Comparison of ENCODE assay signal across 8 cellular contexts in genomic region chr17:44775838-44776621, GRCh38. TPM values are rescaled to one million over a fixed set of nuclear protein-coding genes. Genes with fewer than 3 reads are reported as not detected.
A peak's percentile ranks its signal among the peaks of the same experiment; 100 is the strongest.
DNase-seq lines count a peak whose midpoint lies in the region; FAIRE-seq and TF ChIP-seq lines count a peak whose summit lies in the region.

No MANE protein-coding gene starts in this region.

- H3K36me3 ChIP-seq in iPS-15b (ENCODE audit: control insufficient read depth, insufficient read depth, low read length) (no peaks in the 10 kb centered on the region), small intestine (ENCODE audit: control insufficient read depth in 2 of 2, insufficient read depth in 2 of 2, low read length in 2 of 2) (no peaks in the 10 kb centered on the region)

- no peaks in the 10 kb centered on the region for H3K36me3 Mint-ChIP-seq in activated T-helper 2 cell treated with anti-CD3 and anti-CD28 coated beads, Interferon-gamma antibody, Interleukin-2, Interleukin-4, amounts not matched to agents 10 μg/mL and 5 μg/mL and 100 μg/mL, durations not matched to agents 14 hours and 24 hours and 36 hours (ENCODE audit: low read depth)

- H3K27me3 ChIP-seq in HL-60 (ENCODE audit: insufficient read depth, poor library complexity, severe bottlenecking): no peaks in the 10 kb centered on the region
- peaks cover 14% of the 10 kb centered on the region for H3K27me3 ChIP-seq in iPS-15b (ENCODE audit: control insufficient read depth, insufficient read depth, low read length)
- H3K27me3 ChIP-seq in small intestine (ENCODE audit: control insufficient read depth in 2 of 2, insufficient read depth in 2 of 2, low read length in 2 of 2): no peaks in the 10 kb centered on the region

- no peak overlapping the region for H3K27ac Mint-ChIP-seq in activated T-helper 2 cell treated with anti-CD3 and anti-CD28 coated beads, Interferon-gamma antibody, Interleukin-2, Interleukin-4, amounts not matched to agents 10 μg/mL and 5 μg/mL and 100 μg/mL, durations not matched to agents 14 hours and 24 hours and 36 hours

- 3 to 8% (median 6%) methylated on average over 37 to 43 of the region's 43 CpGs for WGBS in small intestine, 3 donors

- DNase-seq in NCI-H2196 (lab: John Stamatoyannopoulos, UW; ENCODE audit: unreplicated experiment) (peak; percentile 79), NCI-H2196 treated with DMSO at 0.1 percent for 48 hours (lab: John Stamatoyannopoulos, UW; ENCODE audit: unreplicated experiment) (no peak), HL-60 (ENCODE audit: low read depth in 1 of 2, low spot score in 1 of 2) (no peak), small intestine (peak; percentile 77), ecto neural progenitor cell (ENCODE audit: low spot score) (no peak), NCI-H524 (lab: John Stamatoyannopoulos, UW) (no peak)
- DNase-seq in activated T-helper 2 cell treated with anti-CD3 and anti-CD28 coated beads, Interferon-gamma antibody, Interleukin-2, Interleukin-4, amounts not matched to agents 10 μg/mL and 5 μg/mL and 100 μg/mL, durations not matched to agents 14 hours and 24 hours and 36 hours (ENCODE audit: low spot score): no peak

- peaks cover 4% of the 10 kb centered on the region for H3K4me1 ChIP-seq in iPS-15b (ENCODE audit: control insufficient read depth, insufficient read depth, low read length)
- no peaks in the 10 kb centered on the region for H3K4me1 ChIP-seq in small intestine (ENCODE audit: control insufficient read depth in 2 of 2, insufficient read depth in 1 of 2, low read depth in 1 of 2, low read length in 1 of 2)

- intact Hi-C loops in activated T-helper 2 cell treated with anti-CD3 and anti-CD28 coated beads, Interferon-gamma antibody, Interleukin-2, Interleukin-4, amounts not matched to agents 10 μg/mL and 5 μg/mL and 100 μg/mL, durations not matched to agents 14 hours and 24 hours and 36 hours (cut with micrococcal nuclease): loop anchor here (1.0 to 5.0 kb wide), 4 partner anchors 51 to 356 kb away; partner anchors contain the start of gene PLCD3

- H3K9ac ChIP-seq in iPS-15b (ENCODE audit: low read depth, low read length): peak overlapping the region; percentile 47

- H3K27ac ChIP-seq in HL-60 (replicated peaks): no peak overlapping the region
- peak overlapping the region in 1 of 2 donors; percentile 28 for H3K27ac ChIP-seq in small intestine (ENCODE audit: low read depth in 1 of 2, low read length in 1 of 2)

- peak overlapping the region; percentile 83 for H3K4me3 Mint-ChIP-seq in activated T-helper 2 cell treated with anti-CD3 and anti-CD28 coated beads, Interferon-gamma antibody, Interleukin-2, Interleukin-4, amounts not matched to agents 10 μg/mL and 5 μg/mL and 100 μg/mL, durations not matched to agents 14 hours and 24 hours and 36 hours (ENCODE audit: low read depth)

- peak overlapping the region; percentile 67 for H3K4me3 ChIP-seq in HL-60 (replicated peaks; ENCODE audit: insufficient read depth, low read length)
- peak overlapping the region; percentile 72 for H3K4me3 ChIP-seq in iPS-15b (ENCODE audit: low read depth, low read length)
- H3K4me3 ChIP-seq in small intestine (ENCODE audit: low read depth in 1 of 2, low read length in 2 of 2): peak overlapping the region; percentile 20 to 40

- TF ChIP-seq CTCF in HL-60 (IDR thresholded peaks at IDR 0.05; ENCODE audit: insufficient read depth, low read length): no peak

- H3K9me3 Mint-ChIP-seq in activated T-helper 2 cell treated with anti-CD3 and anti-CD28 coated beads, Interferon-gamma antibody, Interleukin-2, Interleukin-4, amounts not matched to agents 10 μg/mL and 5 μg/mL and 100 μg/mL, durations not matched to agents 14 hours and 24 hours and 36 hours: no peaks in the 10 kb centered on the region

- peaks cover 6% of the 10 kb centered on the region for H3K27me3 Mint-ChIP-seq in activated T-helper 2 cell treated with anti-CD3 and anti-CD28 coated beads, Interferon-gamma antibody, Interleukin-2, Interleukin-4, amounts not matched to agents 10 μg/mL and 5 μg/mL and 100 μg/mL, durations not matched to agents 14 hours and 24 hours and 36 hours (ENCODE audit: low read depth)

- no peak for FAIRE-seq in small intestine (lab: Jason Lieb, UNC)

- no peaks in the 10 kb centered on the region for H3K9me3 ChIP-seq in iPS-15b (ENCODE audit: control insufficient read depth, insufficient read depth, low read length)
- H3K9me3 ChIP-seq in small intestine (ENCODE audit: control insufficient read depth, low read depth): no peaks in the 10 kb centered on the region

- H3K4me1 Mint-ChIP-seq in activated T-helper 2 cell treated with anti-CD3 and anti-CD28 coated beads, Interferon-gamma antibody, Interleukin-2, Interleukin-4, amounts not matched to agents 10 μg/mL and 5 μg/mL and 100 μg/mL, durations not matched to agents 14 hours and 24 hours and 36 hours (ENCODE audit: low read depth): peaks cover 7% of the 10 kb centered on the region

RNA-seq across cellular contexts. Expression of gene ADAM11, which starts 17.2 kb away (rescaled TPM):
- 0.09 and 0.14 TPM in 2 replicates for total RNA-seq in activated T-helper 2 cell treated with anti-CD3 and anti-CD28 coated beads, Interferon-gamma antibody, Interleukin-2, Interleukin-4, amounts not matched to agents 10 μg/mL and 5 μg/mL and 100 μg/mL, durations not matched to agents 14 hours and 24 hours and 36 hours
- under 1 TPM in 1 of 3 donors, not detected in 2; 0.15 TPM for polyA plus RNA-seq in small intestine

RNA-seq across cellular contexts. Expression of gene GJC1, which starts 54.1 kb away (rescaled TPM):
- total RNA-seq in activated T-helper 2 cell treated with anti-CD3 and anti-CD28 coated beads, Interferon-gamma antibody, Interleukin-2, Interleukin-4, amounts not matched to agents 10 μg/mL and 5 μg/mL and 100 μg/mL, durations not matched to agents 14 hours and 24 hours and 36 hours: 8.2 and 9.4 TPM in 2 replicates
- polyA plus RNA-seq in small intestine: 1 to 10 TPM in 1 of 3 donors, not detected in 2; 3.2 TPM

Comparison
In these comparisons a context has a peak if more than half of its experiments do, and no peak if none do; other contexts are left out.
1. DNase-seq: peak in NCI-H2196 (single experiment) and small intestine (single experiment); none in NCI-H2196 treated with DMSO at 0.1 percent for 48 hours (single experiment), HL-60 (0 of 2), activated T-helper 2 cell treated with anti-CD3 and anti-CD28 coated beads, Interferon-gamma antibody, Interleukin-2, Interleukin-4, amounts not matched to agents 10 μg/mL and 5 μg/mL and 100 μg/mL, durations not matched to agents 14 hours and 24 hours and 36 hours (single experiment), ecto neural progenitor cell (single experiment) and NCI-H524 (0 of 2).
2. Peak in every context shown above with its lines, with median percentiles within 50 percentile points of each other: H3K4me3 ChIP-seq.